In the genomic region with DNA sequence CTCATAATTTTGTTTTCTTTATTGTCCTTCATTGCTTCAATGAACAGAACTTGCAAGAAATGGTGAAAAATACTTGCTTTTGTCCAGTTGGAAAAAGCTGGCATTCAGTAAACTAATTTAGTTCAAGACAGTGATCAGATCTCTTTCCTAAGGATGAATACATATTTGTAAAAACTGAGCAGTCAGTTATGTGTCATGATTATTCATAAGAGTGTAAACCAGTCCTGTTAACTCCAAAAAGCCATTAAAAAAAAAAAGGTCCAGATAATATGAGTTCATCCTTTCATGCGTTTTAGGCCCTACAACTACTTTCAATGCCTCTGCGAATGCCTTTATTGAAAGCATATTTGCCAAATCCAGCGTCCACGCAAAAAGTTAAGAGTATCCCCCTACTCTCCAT, we compare ENCODE assay signal across 8 cellular contexts. TPM values are rescaled to one million over a fixed set of nuclear protein-coding genes. Genes with fewer than 3 reads are reported as not detected.
DNase-seq lines count a peak whose midpoint lies in the region; ATAC-seq and TF ChIP-seq lines count a peak whose summit lies in the region.

No MANE protein-coding gene starts in this region.

- no peak for TF ChIP-seq POLR2A in thyroid gland (IDR thresholded peaks at IDR 0.05)

- H3K4me1 ChIP-seq in thyroid gland = peaks cover 8 to 11% of the 10 kb centered on the region in 2 donors

- no peaks in the 10 kb centered on the region for H3K9me3 Mint-ChIP-seq in activated naive CD4-positive, alpha-beta T cell treated with anti-CD3 and anti-CD28 coated beads for 36 hours
- H3K9me3 Mint-ChIP-seq in activated T-helper 2 cell treated with anti-CD3 and anti-CD28 coated beads, Interferon-gamma antibody, Interleukin-2, Interleukin-4, amounts not matched to agents 10 μg/mL and 5 μg/mL and 100 μg/mL, durations not matched to agents 14 hours and 24 hours and 36 hours = no peaks in the 10 kb centered on the region

- H3K27me3 Mint-ChIP-seq in activated naive CD4-positive, alpha-beta T cell treated with anti-CD3 and anti-CD28 coated beads for 36 hours (ENCODE audit: low read depth) = peaks cover 2% of the 10 kb centered on the region
- peaks cover 6% of the 10 kb centered on the region for H3K27me3 Mint-ChIP-seq in activated T-helper 2 cell treated with anti-CD3 and anti-CD28 coated beads, Interferon-gamma antibody, Interleukin-2, Interleukin-4, amounts not matched to agents 10 μg/mL and 5 μg/mL and 100 μg/mL, durations not matched to agents 14 hours and 24 hours and 36 hours (ENCODE audit: low read depth)

- peaks cover 38% of the 10 kb centered on the region for H3K4me1 Mint-ChIP-seq in activated naive CD4-positive, alpha-beta T cell treated with anti-CD3 and anti-CD28 coated beads for 36 hours (ENCODE audit: low read depth)
- H3K4me1 Mint-ChIP-seq in activated T-helper 2 cell treated with anti-CD3 and anti-CD28 coated beads, Interferon-gamma antibody, Interleukin-2, Interleukin-4, amounts not matched to agents 10 μg/mL and 5 μg/mL and 100 μg/mL, durations not matched to agents 14 hours and 24 hours and 36 hours (ENCODE audit: low read depth) = peaks cover 17% of the 10 kb centered on the region

- peak overlapping the region in 2 of 3 donors; percentile 79 to 83 for H3K27ac ChIP-seq in thyroid gland

- no peak for DNase-seq in activated naive CD4-positive, alpha-beta T cell treated with anti-CD3 and anti-CD28 coated beads for 36 hours
- no peak for DNase-seq in activated naive CD4-positive, alpha-beta T cell treated with Interleukin-2 at 50 U/mL for 16 hours
- no peak for DNase-seq in activated T-helper 2 cell treated with anti-CD3 and anti-CD28 coated beads, Interferon-gamma antibody, Interleukin-2, Interleukin-4, amounts not matched to agents 10 μg/mL and 5 μg/mL and 100 μg/mL, durations not matched to agents 14 hours and 24 hours and 36 hours (ENCODE audit: low spot score)
- DNase-seq in iris pigment epithelial cell (ENCODE audit: low read depth) (peak; percentile 23), thyroid gland (no peak), omental fat pad (ENCODE audit: low spot score) (no peak), NCI-H2196 treated with DMSO at 0.1 percent for 48 hours (lab: John Stamatoyannopoulos, UW; ENCODE audit: unreplicated experiment) (no peak)

- H3K36me3 ChIP-seq in thyroid gland = no peaks in the 10 kb centered on the region

- H3K4me3 ChIP-seq in thyroid gland (replicated peaks in 1 of 3) = peak overlapping the region; percentile 86 to 95 (median 93)

- peak overlapping the region; percentile 89 for H3K27ac Mint-ChIP-seq in activated naive CD4-positive, alpha-beta T cell treated with anti-CD3 and anti-CD28 coated beads for 36 hours
- peak overlapping the region; percentile 89 for H3K27ac Mint-ChIP-seq in activated T-helper 2 cell treated with anti-CD3 and anti-CD28 coated beads, Interferon-gamma antibody, Interleukin-2, Interleukin-4, amounts not matched to agents 10 μg/mL and 5 μg/mL and 100 μg/mL, durations not matched to agents 14 hours and 24 hours and 36 hours

- intact Hi-C loops in activated naive CD4-positive, alpha-beta T cell treated with anti-CD3 and anti-CD28 coated beads for 36 hours (cut with micrococcal nuclease) = no loop called here
- intact Hi-C loops in activated T-helper 2 cell treated with anti-CD3 and anti-CD28 coated beads, Interferon-gamma antibody, Interleukin-2, Interleukin-4, amounts not matched to agents 10 μg/mL and 5 μg/mL and 100 μg/mL, durations not matched to agents 14 hours and 24 hours and 36 hours (cut with micrococcal nuclease) = loop anchor here (2.0 to 5.0 kb wide), 2 partner anchors 22 to 945 kb away; a partner anchor contains a TSS
- intact Hi-C loops in thyroid gland (cut with DNase I) = loop anchor here (10.0 kb wide), 1 partner anchor 128 kb away; a partner anchor contains a TSS

- H3K27me3 ChIP-seq in thyroid gland = no peaks in the 10 kb centered on the region

- TF ChIP-seq CTCF in thyroid gland (IDR thresholded peaks at IDR 0.05) (no peak), omental fat pad (IDR thresholded peaks at IDR 0.05) (no peak)

- 0 to 2% methylated on average over 4 of the region's 4 CpGs for WGBS in thyroid gland, 2 donors

- CTCF ChIA-PET in activated naive CD4-positive, alpha-beta T cell treated with anti-CD3 and anti-CD28 coated beads for 36 hours (lab: Charles Lee) = interaction anchor here (0.7 to 8.4 kb wide), 2 partner anchors 100 to 126 kb away, joined by 3 to 68 read pairs; a partner anchor contains a TSS

- peak overlapping the region; percentile 96 for H3K4me3 Mint-ChIP-seq in activated naive CD4-positive, alpha-beta T cell treated with anti-CD3 and anti-CD28 coated beads for 36 hours
- peak overlapping the region; percentile 90 for H3K4me3 Mint-ChIP-seq in activated T-helper 2 cell treated with anti-CD3 and anti-CD28 coated beads, Interferon-gamma antibody, Interleukin-2, Interleukin-4, amounts not matched to agents 10 μg/mL and 5 μg/mL and 100 μg/mL, durations not matched to agents 14 hours and 24 hours and 36 hours (ENCODE audit: low read depth)

- H3K36me3 Mint-ChIP-seq in activated naive CD4-positive, alpha-beta T cell treated with anti-CD3 and anti-CD28 coated beads for 36 hours (ENCODE audit: low read depth) = peaks cover 14% of the 10 kb centered on the region
- peaks cover 32% of the 10 kb centered on the region for H3K36me3 Mint-ChIP-seq in activated T-helper 2 cell treated with anti-CD3 and anti-CD28 coated beads, Interferon-gamma antibody, Interleukin-2, Interleukin-4, amounts not matched to agents 10 μg/mL and 5 μg/mL and 100 μg/mL, durations not matched to agents 14 hours and 24 hours and 36 hours (ENCODE audit: low read depth)

- H3K9me3 ChIP-seq in thyroid gland = no peaks in the 10 kb centered on the region

- ATAC-seq in omental fat pad (ENCODE audit: low FRiP score) = no peak
- ATAC-seq in GM18873 (IDR thresholded peaks at IDR 0.05; ENCODE audit: low FRiP score, unreplicated experiment) = no peak

RNA-seq across cellular contexts. Expression of a gene that starts 0.6 kb away (rescaled TPM):
- total RNA-seq in activated naive CD4-positive, alpha-beta T cell treated with anti-CD3 and anti-CD28 coated beads for 36 hours = 10 to 100 TPM; 17.0 to 19.8 TPM
- 29.2 and 31.3 TPM in 2 replicates for total RNA-seq in activated T-helper 2 cell treated with anti-CD3 and anti-CD28 coated beads, Interferon-gamma antibody, Interleukin-2, Interleukin-4, amounts not matched to agents 10 μg/mL and 5 μg/mL and 100 μg/mL, durations not matched to agents 14 hours and 24 hours and 36 hours
- 10 to 100 TPM; 25.8 to 61.1 (median 32.1) TPM for total RNA-seq in thyroid gland
- 10 to 100 TPM; 22.5 to 81.3 (median 53.7) TPM for total RNA-seq in omental fat pad

RNA-seq across cellular contexts. Expression of a gene that starts 0.7 kb away (rescaled TPM):
- 1 to 10 TPM; 1.4 TPM for total RNA-seq in activated naive CD4-positive, alpha-beta T cell treated with anti-CD3 and anti-CD28 coated beads for 36 hours
- 1.4 and 1.5 TPM in 2 replicates for total RNA-seq in activated T-helper 2 cell treated with anti-CD3 and anti-CD28 coated beads, Interferon-gamma antibody, Interleukin-2, Interleukin-4, amounts not matched to agents 10 μg/mL and 5 μg/mL and 100 μg/mL, durations not matched to agents 14 hours and 24 hours and 36 hours
- total RNA-seq in thyroid gland (1 to 10 TPM; 4.6 to 5.8 (median 5.5) TPM), omental fat pad (1 to 10 TPM; 1.8 to 4.8 (median 3.4) TPM)
